In genomic region chr16:58280146-58280845, GRCh38 we compare ENCODE assay signal across 16 cellular contexts. TPM values are rescaled to one million over a fixed set of nuclear protein-coding genes. Genes with fewer than 3 reads are reported as not detected.
DNase-seq lines count a peak whose midpoint lies in the region; ATAC-seq, FAIRE-seq and TF ChIP-seq lines count a peak whose summit lies in the region.
"Had no signal": no experiment of that assay in that cellular context is flagged by ENCODE, and none has a peak within 500 bp of the region (broad histone marks: within the 10 kb centered on the region; RNA-seq: fewer than 3 reads in every experiment).

No MANE protein-coding gene starts in this region.

- H3K9me3 ChIP-seq in SJCRH30 (replicated peaks) (no peaks in the 10 kb centered on the region), esophagus squamous epithelium (no peaks in the 10 kb centered on the region)

- H3K27me3 ChIP-seq in SJCRH30, result peaks cover 7% of the 10 kb centered on the region
- H3K27me3 ChIP-seq in esophagus squamous epithelium, result no peaks in the 10 kb centered on the region

- H3K36me3 ChIP-seq in SJCRH30, result no peaks in the 10 kb centered on the region; the same call in 1 of the 2 replicates
- no peaks in the 10 kb centered on the region for H3K36me3 ChIP-seq in esophagus squamous epithelium

- no peak for TF ChIP-seq POLR2A in esophagus squamous epithelium (IDR thresholded peaks at IDR 0.05)

- H3K4me3 ChIP-seq in SJCRH30 (no peak overlapping the region), esophagus squamous epithelium (no peak overlapping the region)

- TF ChIP-seq CTCF in esophagus squamous epithelium (IDR thresholded peaks at IDR 0.05), result no peak

- H3K4me1 ChIP-seq in SJCRH30 (peaks cover 11% of the 10 kb centered on the region), esophagus squamous epithelium (peaks cover 0 to 16% (median 0%) of the 10 kb centered on the region in 3 donors)

- intact Hi-C loops in esophagus squamous epithelium (cut with DNase I), result no loop called here

- no peak for ATAC-seq in GM21619 (IDR thresholded peaks at IDR 0.05; ENCODE audit: unreplicated experiment)
- ATAC-seq: Panc1 had no signal

- WGBS in esophagus squamous epithelium, 2 donors, result 51 to 54% methylated on average over 9 to 10 of the region's 10 CpGs

- DNase-seq in HPDE6-E6E7 (ENCODE audit: extremely low spot score), result peak; percentile 86
- DNase-seq in SJCRH30, result no peak
- DNase-seq in esophagus squamous epithelium (lab: John Stamatoyannopoulos, UW), result no peak
- DNase-seq in urothelium cell line (ENCODE audit: low spot score), result peak; percentile 23
- no peak for DNase-seq in dermis blood vessel endothelial cell
- no peak for DNase-seq in activated effector memory CD4-positive, alpha-beta T cell treated with Interleukin-2 at 50 U/mL for 16 hours
- DNase-seq: CD4-positive, CD25-positive, alpha-beta regulatory T cell; KG1; NCI-H1436; NCI-H2029; NCI-H446 treated with DMSO at 0.1 percent for 48 hours; NCI-H748 treated with DMSO at 0.1 percent for 48 hours; SHP77 had no signal

- no peak for FAIRE-seq in urothelium cell line (lab: Jason Lieb, UNC)

- H3K27ac ChIP-seq in SJCRH30 (peak overlapping the region; percentile 27), esophagus squamous epithelium (peak overlapping the region in 3 of 4 donors; percentile 16 to 59 (median 22))

RNA-seq across cellular contexts. Expression of gene PRSS54, which starts 14.5 kb away (rescaled TPM):
- not detected in 2 replicates for total RNA-seq in SJCRH30 (2014; rRNA removed; shearing (Covaris generic))
- total RNA-seq in esophagus squamous epithelium (not detected), dermis blood vessel endothelial cell (not detected in 2 replicates)
- total RNA-seq: B cell; CD4-positive, CD25-positive, alpha-beta regulatory T cell had no signal

Comparison
In these comparisons a context has a peak if more than half of its experiments do, and no peak if none do; other contexts are left out.
1. DNase-seq: peak in HPDE6-E6E7 (single experiment) and urothelium cell line (single experiment); none in SJCRH30 (0 of 2), esophagus squamous epithelium (single experiment), dermis blood vessel endothelial cell (single experiment) and activated effector memory CD4-positive, alpha-beta T cell treated with Interleukin-2 at 50 U/mL for 16 hours (single experiment).